1 cellular context compared by ENCODE assay signal in the genomic region with DNA sequence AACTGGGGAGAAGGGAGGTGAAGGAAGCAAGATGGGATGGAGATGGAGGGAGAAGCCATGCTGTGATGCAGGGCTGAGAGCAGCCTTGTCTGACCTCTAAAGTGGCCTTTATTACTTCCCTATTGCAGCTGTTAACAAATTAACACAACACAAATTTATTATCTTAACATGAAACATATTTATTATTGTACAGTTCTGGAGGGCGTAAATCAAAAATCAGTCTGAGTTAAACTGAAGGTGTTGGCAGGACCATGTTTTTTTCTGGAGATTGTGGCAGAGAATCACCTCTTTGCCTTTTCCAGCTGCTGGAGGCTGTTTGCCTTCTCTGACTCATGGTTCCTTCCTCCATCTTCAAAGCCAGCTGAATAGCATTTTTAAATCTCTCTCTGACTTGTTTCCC.
TF ChIP-seq lines count a peak whose summit lies in the region.

No MANE protein-coding gene starts in this region.

TF ChIP-seq in SK-N-SH, 30 proteins besides CTCF, POLR2A, EP300 and RAD21:
- no peak for TF ChIP-seq JUND (IDR thresholded peaks at IDR 0.05)
